ENCODE assay signal across 1 cellular context in genomic region chr12:50400104-50400637, GRCh38.
TF ChIP-seq lines count a peak whose summit lies in the region.

No MANE protein-coding gene starts in this region.

TF ChIP-seq in GM12878, 131 proteins besides CTCF, POLR2A, EP300 and RAD21 (continued from another document):
- TF ChIP-seq BHLHE40 (IDR thresholded peaks at IDR 0.05; ENCODE audit: borderline replicate concordance in 1 of 2, low read depth in 2 of 2, low read length in 1 of 2) (peak; percentile 89 to 90; a peak in 1 of 4 replicates), NFIC (IDR thresholded peaks at IDR 0.05; ENCODE audit: low read depth, low read length) (peak; percentile 29; the same call in 1 of the 2 replicates), JUNB (IDR thresholded peaks at IDR 0.05) (no peak), CEBPZ (IDR thresholded peaks at IDR 0.05; ENCODE audit: low read depth, low read length) (no peak), CBFB (IDR thresholded peaks at IDR 0.05; ENCODE audit: low read depth) (no peak), SREBF1 (IDR thresholded peaks at IDR 0.05; ENCODE audit: low read length) (peak; percentile 93; the same call in 1 of the 2 replicates), FOXK2 (IDR thresholded peaks at IDR 0.05) (peak; percentile 96), SREBF2 (IDR thresholded peaks at IDR 0.05; ENCODE audit: low read length) (no peak), ATF7 (IDR thresholded peaks at IDR 0.05; ENCODE audit: low read depth) (peak; percentile 99), ZNF622 (IDR thresholded peaks at IDR 0.05) (no peak), CBX5 (IDR thresholded peaks at IDR 0.05; ENCODE audit: low read depth) (no peak), ATF2 (IDR thresholded peaks at IDR 0.05; ENCODE audit: low read length) (no peak), E2F4 (IDR thresholded peaks at IDR 0.05; ENCODE audit: low read depth, low read length) (no peak), EED (IDR thresholded peaks at IDR 0.05; ENCODE audit: low read depth) (no peak), HDAC6 (IDR thresholded peaks at IDR 0.05; ENCODE audit: unreplicated experiment) (no peak), MLLT1 (IDR thresholded peaks at IDR 0.05) (no peak), NR2F1 (conservative IDR thresholded peaks at IDR 0.05) (0 out of 2 replicates have a peak, but pooled peaks have one; percentile 35), NRF1 (conservative IDR thresholded peaks at IDR 0.05; ENCODE audit: low read depth, low read length) (no peak), E4F1 (IDR thresholded peaks at IDR 0.05; ENCODE audit: borderline replicate concordance, partially characterized antibody) (no peak), STAT1 (conservative IDR thresholded peaks at IDR 0.05) (peak; percentile 14; the same call in 1 of the 2 replicates), PKNOX1 (IDR thresholded peaks at IDR 0.05) (no peak), SKIL (IDR thresholded peaks at IDR 0.05; ENCODE audit: low read depth, poor library complexity, severe bottlenecking) (peak; percentile 88), HCFC1 (IDR thresholded peaks at IDR 0.05; ENCODE audit: low read length) (no peak), EZH2 (IDR thresholded peaks at IDR 0.05; ENCODE audit: borderline replicate concordance, control insufficient read depth, low read depth, low read length) (no peak), ESRRA (IDR thresholded peaks at IDR 0.05; ENCODE audit: low read length) (no peak), BCL11A (IDR thresholded peaks at IDR 0.05; ENCODE audit: low read depth, low read length) (no peak), BCLAF1 (IDR thresholded peaks at IDR 0.05) (peak; percentile 89; the same call in 1 of the 2 replicates), ZNF592 (IDR thresholded peaks at IDR 0.05) (0 out of 2 replicates have a peak, but pooled peaks have one; percentile 43), MXI1 (IDR thresholded peaks at IDR 0.05; ENCODE audit: low read depth, low read length) (no peak)
TF ChIP-seq in GM12878: peak in this region for 12.
